Comparison of ENCODE assay signal across 8 cellular contexts in the genomic region with DNA sequence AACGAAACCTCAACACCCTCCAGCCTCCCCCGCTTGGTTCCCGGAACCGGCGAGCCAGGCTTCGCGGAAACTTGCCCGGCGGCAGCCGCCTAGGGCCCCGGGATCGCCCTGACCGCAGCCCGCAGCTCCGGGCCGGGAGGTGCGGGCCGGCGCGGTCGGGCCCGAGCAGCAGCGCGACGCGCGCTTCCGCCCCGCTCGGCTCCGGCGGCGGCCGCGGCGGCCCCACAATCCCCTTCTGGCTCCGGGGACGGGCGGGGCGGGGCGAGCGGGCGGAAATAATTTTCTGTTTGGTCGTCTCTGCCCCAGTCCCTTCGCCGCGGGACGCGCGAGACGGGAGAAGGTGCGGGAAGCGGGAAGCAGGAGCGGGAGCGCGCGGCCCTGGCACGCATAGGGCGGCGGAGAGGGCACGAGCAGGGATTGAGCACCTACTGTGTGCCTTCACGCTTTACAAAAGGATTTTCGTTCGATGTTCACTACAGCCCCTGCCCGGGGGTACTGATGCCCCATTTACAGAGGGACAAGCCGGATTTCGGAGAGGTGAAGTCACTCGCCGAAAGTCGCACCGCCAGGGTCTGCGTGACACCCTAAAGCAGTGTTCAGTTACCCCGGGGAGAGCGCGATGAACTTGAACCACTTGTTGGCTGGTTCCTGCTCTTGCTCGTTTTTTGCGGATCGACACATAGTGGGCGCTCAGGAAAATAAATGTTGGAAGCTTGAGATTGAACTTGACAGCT. TPM values are rescaled to one million over a fixed set of nuclear protein-coding genes. Genes with fewer than 3 reads are reported as not detected.
DNase-seq lines count a peak whose midpoint lies in the region; ATAC-seq, FAIRE-seq and TF ChIP-seq lines count a peak whose summit lies in the region.

No MANE protein-coding gene starts in this region.

- peak; percentile 32 for ATAC-seq in HG02588 (IDR thresholded peaks at IDR 0.05; ENCODE audit: unreplicated experiment)
- ATAC-seq in HG02571 (IDR thresholded peaks at IDR 0.05; ENCODE audit: unreplicated experiment) = no peak

- no peaks in the 10 kb centered on the region for H3K36me3 ChIP-seq in bronchial epithelial cell (ENCODE audit: control insufficient read depth, insufficient read depth, low read length)

- peak overlapping the region; percentile 94 to 99 (median 97) for H3K4me3 Mint-ChIP-seq in immature natural killer cell

- H3K27ac ChIP-seq in VCaP (peak overlapping the region; percentile 94), skin epidermis (peak overlapping the region; percentile 60 to 99 (median 95))

- no peak for TF ChIP-seq CTCF in VCaP (conservative IDR thresholded peaks at IDR 0.05)
- TF ChIP-seq CTCF in bronchial epithelial cell (IDR thresholded peaks at IDR 0.05; ENCODE audit: insufficient read depth, low read length, severe bottlenecking) = peak; percentile 1

- peak overlapping the region; percentile 93 to 100 (median 98) for H3K27ac Mint-ChIP-seq in immature natural killer cell

- peak overlapping the region; percentile 62 for H3K4me3 ChIP-seq in bronchial epithelial cell (ENCODE audit: low read depth, low read length)
- peak overlapping the region; percentile 67 to 93 (median 87) for H3K4me3 ChIP-seq in skin epidermis

- FAIRE-seq in bronchial epithelial cell (lab: Jason Lieb, UNC) = no peak

- DNase-seq in ELR (ENCODE audit: low read depth) (peak; percentile 93), NCI-H2107 treated with DMSO at 0.1 percent for 48 hours (lab: John Stamatoyannopoulos, UW; ENCODE audit: unreplicated experiment) (peak; percentile 36), bronchial epithelial cell (ENCODE audit: low read depth) (peak; percentile 54), immature natural killer cell (peak; percentile 77 to 83 (median 82))

- H3K36me3 Mint-ChIP-seq in immature natural killer cell = peaks cover 0 to 4% (median 0%) of the 10 kb centered on the region in 3 donors

- H3K27me3 Mint-ChIP-seq in immature natural killer cell (ENCODE audit: low read depth in 3 of 3) = peaks cover 8 to 32% (median 16%) of the 10 kb centered on the region in 3 donors

- no peaks in the 10 kb centered on the region for H3K9me3 Mint-ChIP-seq in immature natural killer cell

- H3K27me3 ChIP-seq in bronchial epithelial cell (ENCODE audit: control insufficient read depth, insufficient read depth, low read length) = no peaks in the 10 kb centered on the region

- peaks cover 42 to 45% of the 10 kb centered on the region in 2 donors for H3K4me1 Mint-ChIP-seq in immature natural killer cell

RNA-seq across cellular contexts. Expression of a gene that starts 2.7 kb away (rescaled TPM):
- 10.8 and 14.2 TPM in 2 replicates for total RNA-seq in bronchial epithelial cell
- polyA plus RNA-seq in immature natural killer cell = 10 to 100 TPM in 1 of 3 donors, 1 to 10 TPM in 2; 3.8 to 24.5 (median 7.4) TPM

RNA-seq across cellular contexts. Expression of a gene that starts 27.6 kb away (rescaled TPM):
- total RNA-seq in bronchial epithelial cell = 2.4 and 4.2 TPM in 2 replicates
- not detected for polyA plus RNA-seq in immature natural killer cell

RNA-seq across cellular contexts. Expression of a gene that starts 27.8 kb away (rescaled TPM):
- total RNA-seq in bronchial epithelial cell = 2.9 and 4.4 TPM in 2 replicates
- 100 to 1,000 TPM; 143 to 197 (median 160) TPM for polyA plus RNA-seq in immature natural killer cell

RNA-seq across cellular contexts. Expression of a gene that starts 45.8 kb away (rescaled TPM):
- 1.1 and 2.3 TPM in 2 replicates for total RNA-seq in bronchial epithelial cell
- not detected for polyA plus RNA-seq in immature natural killer cell

RNA-seq across cellular contexts. Expression of a gene that starts 50.2 kb away (rescaled TPM):
- total RNA-seq in bronchial epithelial cell = 273 and 288 TPM in 2 replicates
- 100 to 1,000 TPM; 509 to 821 (median 662) TPM for polyA plus RNA-seq in immature natural killer cell

Comparison
In these comparisons a context has a peak if more than half of its experiments do, and no peak if none do; other contexts are left out.
1. DNase-seq: peak in every context shown above with its lines; median percentile 93 in ELR; 82 in immature natural killer cell; 54 in bronchial epithelial cell; 36 in NCI-H2107 treated with DMSO at 0.1 percent for 48 hours.